In genomic region chr11:94770563-94771120, GRCh38 we compare ENCODE assay signal across 13 cellular contexts. TPM values are rescaled to one million over a fixed set of nuclear protein-coding genes. Genes with fewer than 3 reads are reported as not detected.
DNase-seq lines count a peak whose midpoint lies in the region; ATAC-seq and TF ChIP-seq lines count a peak whose summit lies in the region.
"Had no signal": no experiment of that assay in that cellular context is flagged by ENCODE, and none has a peak within 500 bp of the region (broad histone marks: within the 10 kb centered on the region; RNA-seq: fewer than 3 reads in every experiment).

No MANE protein-coding gene starts in this region.

- no peaks in the 10 kb centered on the region for H3K9me3 ChIP-seq in ascending aorta
- no peaks in the 10 kb centered on the region for H3K9me3 ChIP-seq in subcutaneous abdominal adipose tissue (ENCODE audit: control insufficient read depth in 5 of 5, low read length in 5 of 5)

- H3K27ac Mint-ChIP-seq in immature natural killer cell = no peak overlapping the region
- H3K27ac Mint-ChIP-seq: activated naive CD4-positive, alpha-beta T cell treated with anti-CD3 and anti-CD28 coated beads, Interleukin-2, amount 50 U/mL, for 24 hours; stimulated activated naive CD8-positive, alpha-beta T cell treated with anti-CD3 and anti-CD28 coated beads, Interleukin-15, amount 100 ng/mL, for 72 hours had no signal

- intact Hi-C loops in ascending aorta (cut with DNase I) = no loop called here

- TF ChIP-seq CTCF in HFF-Myc (IDR thresholded peaks at IDR 0.05; ENCODE audit: low read depth, low read length, missing control alignments) = no peak
- TF ChIP-seq CTCF in ascending aorta (IDR thresholded peaks at IDR 0.05) = no peak

- peak overlapping the region in 4 of 5 donors; percentile 18 to 22 (median 20) for H3K4me3 Mint-ChIP-seq in immature natural killer cell
- H3K4me3 Mint-ChIP-seq: stimulated activated naive CD8-positive, alpha-beta T cell treated with anti-CD3 and anti-CD28 coated beads, Interleukin-15, amount 100 ng/mL, for 72 hours had no signal

- H3K27me3 ChIP-seq in ascending aorta = no peaks in the 10 kb centered on the region
- no peaks in the 10 kb centered on the region for H3K27me3 ChIP-seq in subcutaneous abdominal adipose tissue (ENCODE audit: control insufficient read depth in 5 of 5, insufficient read depth in 4 of 5, low read length in 5 of 5)

- H3K36me3 ChIP-seq in ascending aorta (no peaks in the 10 kb centered on the region), subcutaneous abdominal adipose tissue (ENCODE audit: control insufficient read depth in 5 of 5, insufficient read depth in 5 of 5, low read length in 5 of 5) (no peaks in the 10 kb centered on the region)

- DNase-seq in HFF-Myc (ENCODE audit: extremely low read depth, low read depth) (no peak), ascending aorta (ENCODE audit: low spot score in 2 of 2) (no peak), immature natural killer cell (no peak), kidney tubule cell (ENCODE audit: low spot score) (no peak), dermis blood vessel endothelial cell (no peak)
- DNase-seq: erythroblast; GDM1; NCI-H2081 treated with DMSO at 0.1 percent for 48 hours; SHP77 treated with DMSO at 0.1 percent for 48 hours; stimulated activated naive CD8-positive, alpha-beta T cell treated with anti-CD3 and anti-CD28 coated beads, Interleukin-15, amount 100 ng/mL, for 72 hours had no signal

- no peaks in the 10 kb centered on the region for H3K9me3 Mint-ChIP-seq in immature natural killer cell
- H3K9me3 Mint-ChIP-seq: activated naive CD4-positive, alpha-beta T cell treated with anti-CD3 and anti-CD28 coated beads, Interleukin-2, amount 50 U/mL, for 24 hours; stimulated activated naive CD8-positive, alpha-beta T cell treated with anti-CD3 and anti-CD28 coated beads, Interleukin-15, amount 100 ng/mL, for 72 hours had no signal

- no peak for ATAC-seq in GM18873 (IDR thresholded peaks at IDR 0.05; ENCODE audit: low FRiP score, unreplicated experiment)
- ATAC-seq: stimulated activated naive CD8-positive, alpha-beta T cell treated with anti-CD3 and anti-CD28 coated beads, Interleukin-15, amount 100 ng/mL, for 72 hours had no signal

- no peaks in the 10 kb centered on the region for H3K36me3 Mint-ChIP-seq in immature natural killer cell
- H3K36me3 Mint-ChIP-seq: activated naive CD4-positive, alpha-beta T cell treated with anti-CD3 and anti-CD28 coated beads, Interleukin-2, amount 50 U/mL, for 24 hours had no signal

- peaks cover 17 to 26% of the 10 kb centered on the region in 2 donors for H3K4me1 Mint-ChIP-seq in immature natural killer cell

- peak overlapping the region; percentile 92 for H3K4me3 ChIP-seq in HFF-Myc (replicated peaks; ENCODE audit: low read depth, low read length)
- peak overlapping the region; percentile 82 to 98 for H3K4me3 ChIP-seq in ascending aorta
- peak overlapping the region; percentile 73 to 94 (median 91) for H3K4me3 ChIP-seq in subcutaneous abdominal adipose tissue (ENCODE audit: low read depth in 1 of 5, low read length in 5 of 5)

- H3K27ac ChIP-seq in ascending aorta = peak overlapping the region; percentile 89 to 98
- H3K27ac ChIP-seq in subcutaneous abdominal adipose tissue (ENCODE audit: low read depth, low read length) = peak overlapping the region; percentile 92

- peaks cover 0 to 15% of the 10 kb centered on the region in 2 donors for H3K4me1 ChIP-seq in ascending aorta
- H3K4me1 ChIP-seq in subcutaneous abdominal adipose tissue (ENCODE audit: control insufficient read depth in 5 of 5, insufficient read depth in 5 of 5, low read length in 5 of 5) = peaks cover 0 to 41% (median 39%) of the 10 kb centered on the region in 5 donors

- H3K9ac ChIP-seq in subcutaneous abdominal adipose tissue (ENCODE audit: low read length in 5 of 5) = peak overlapping the region in 1 of 5 donors; percentile 28

- H3K27me3 Mint-ChIP-seq in immature natural killer cell (ENCODE audit: low read depth in 3 of 3) = peaks cover 3 to 11% (median 4%) of the 10 kb centered on the region in 3 donors

RNA-seq across cellular contexts. Expression of gene AMOTL1, which starts 2.5 kb away (rescaled TPM):
- total RNA-seq in ascending aorta (32.6 TPM), dermis blood vessel endothelial cell (38.1 and 53.4 TPM in 2 replicates)
- polyA plus RNA-seq in immature natural killer cell = 1 to 10 TPM in 1 of 3 donors, under 1 TPM in 1, not detected in 1; 0.14 to 1.7 TPM
